ENCODE assay signal across 9 cellular contexts in the genomic region with DNA sequence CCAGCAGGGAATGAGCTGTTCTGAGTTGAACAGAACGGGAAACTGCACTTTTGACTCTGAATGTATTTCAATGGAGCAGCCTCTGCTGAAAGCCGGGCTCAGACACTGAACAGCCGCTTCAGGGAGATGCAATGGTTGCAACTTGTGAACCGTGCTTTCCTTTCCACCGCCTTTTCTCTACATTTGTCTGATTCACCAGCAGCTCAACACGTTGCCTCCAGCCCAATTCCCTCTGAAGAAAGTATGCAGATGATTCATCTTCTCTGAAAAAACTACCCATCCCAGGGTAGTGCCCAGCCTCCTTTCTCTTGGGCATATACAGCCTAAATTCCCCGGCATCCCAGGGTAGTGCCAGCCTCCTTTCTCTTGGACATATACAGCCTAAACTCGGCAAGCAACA.
DNase-seq lines count a peak whose midpoint lies in the region; ATAC-seq and TF ChIP-seq lines count a peak whose summit lies in the region.
"Had no signal": no experiment of that assay in that cellular context is flagged by ENCODE, and none has a peak within 500 bp of the region (broad histone marks: within the 10 kb centered on the region; RNA-seq: fewer than 3 reads in every experiment).

No MANE protein-coding gene starts in this region.

- H3K4me1 ChIP-seq in Panc1 (ENCODE audit: control insufficient read depth, insufficient read depth, low read length) = no peaks in the 10 kb centered on the region
- peaks cover 36% of the 10 kb centered on the region for H3K4me1 ChIP-seq in osteoblast (ENCODE audit: insufficient read depth, low read length)

- no peaks in the 10 kb centered on the region for H4K20me1 ChIP-seq in osteoblast (ENCODE audit: insufficient read depth, low read length)

- no peak overlapping the region for H3K4me3 ChIP-seq in Panc1 (ENCODE audit: low read depth in 2 of 2, low read length in 2 of 2)
- H3K4me3 ChIP-seq in osteoblast (ENCODE audit: insufficient read depth, low read length) = no peak overlapping the region

- H3K9me3 ChIP-seq in Panc1 (ENCODE audit: control insufficient read depth, insufficient read depth, low read depth, low read length) = no peaks in the 10 kb centered on the region
- H3K9me3 ChIP-seq in osteoblast (ENCODE audit: low read depth, low read length) = no peaks in the 10 kb centered on the region

- BruUV-seq in Panc1 (replicated peaks; lab: Mats Ljungman, UMichigan) = no TSS peak

- H3K27me3 ChIP-seq in Panc1 (ENCODE audit: control insufficient read depth, insufficient read depth, low read length) (no peaks in the 10 kb centered on the region), osteoblast (ENCODE audit: insufficient read depth, low read length) (no peaks in the 10 kb centered on the region)

- peak; percentile 83 for DNase-seq in Daoy (ENCODE audit: low read depth)
- no peak for DNase-seq in Panc1 (ENCODE audit: low read depth, low spot score)
- peak; percentile 61 for DNase-seq in fibroblast of gingiva (ENCODE audit: low read depth)
- peak; percentile 88 for DNase-seq in osteoblast (ENCODE audit: insufficient read length, low spot score, missing footprints)
- DNase-seq in NCI-H146 (lab: John Stamatoyannopoulos, UW) = no peak
- no peak for DNase-seq in NCI-H2171 treated with DMSO at 0.1 percent for 48 hours (lab: John Stamatoyannopoulos, UW)
- no peak for DNase-seq in Kasumi-1 (lab: John Stamatoyannopoulos, UW)
- DNase-seq: CD8-positive, alpha-beta T cell had no signal

- H3K4me2 ChIP-seq in osteoblast (ENCODE audit: insufficient read depth, low read length) = peak overlapping the region; percentile 23

- POLR2A ChIA-PET in Panc1 (lab: Charles Lee) = no interaction called here

- ATAC-seq in Panc1 = peak; percentile 66; the same call in 1 of the 2 replicates
- no peak for ATAC-seq in HG03025 (IDR thresholded peaks at IDR 0.05; ENCODE audit: low FRiP score, unreplicated experiment)
- ATAC-seq: CD8-positive, alpha-beta T cell had no signal

- CTCF ChIA-PET in Panc1 (lab: Charles Lee) = no interaction called here

- no peaks in the 10 kb centered on the region for H3K36me3 ChIP-seq in Panc1 (ENCODE audit: control insufficient read depth, insufficient read depth, low read length)
- no peaks in the 10 kb centered on the region for H3K36me3 ChIP-seq in osteoblast (ENCODE audit: insufficient read depth, low read length)

- H3K27ac ChIP-seq in Panc1 (ENCODE audit: low read length) (no peak overlapping the region), osteoblast (ENCODE audit: low read depth, low read length) (no peak overlapping the region)

- no peak overlapping the region for H2AFZ ChIP-seq in osteoblast (ENCODE audit: low read length)

- no peaks in the 10 kb centered on the region for H3K79me2 ChIP-seq in osteoblast (ENCODE audit: insufficient read depth, low read length)

- intact Hi-C loops in Panc1 (cut with micrococcal nuclease; ENCODE audit: unreplicated experiment) = no loop called here

- TF ChIP-seq CTCF in Panc1 (IDR thresholded peaks at IDR 0.05) (no peak), osteoblast (IDR thresholded peaks at IDR 0.05; ENCODE audit: extremely low read depth, low read depth, low read length) (no peak)

- in situ Hi-C loops in Panc1 (cut with HindIII; ENCODE audit: low pct_unique_long_range_greater_than_20kb, low sequenced_read_pairs) = no loop called here

Comparison
In these comparisons a context has a peak if more than half of its experiments do, and no peak if none do; other contexts are left out.
1. DNase-seq: peak in Daoy (single experiment), fibroblast of gingiva (single experiment) and osteoblast (single experiment); none in Panc1 (single experiment), NCI-H146 (single experiment), NCI-H2171 treated with DMSO at 0.1 percent for 48 hours (single experiment) and Kasumi-1 (0 of 2).